Comparison of ENCODE assay signal across 8 cellular contexts in the genomic region with DNA sequence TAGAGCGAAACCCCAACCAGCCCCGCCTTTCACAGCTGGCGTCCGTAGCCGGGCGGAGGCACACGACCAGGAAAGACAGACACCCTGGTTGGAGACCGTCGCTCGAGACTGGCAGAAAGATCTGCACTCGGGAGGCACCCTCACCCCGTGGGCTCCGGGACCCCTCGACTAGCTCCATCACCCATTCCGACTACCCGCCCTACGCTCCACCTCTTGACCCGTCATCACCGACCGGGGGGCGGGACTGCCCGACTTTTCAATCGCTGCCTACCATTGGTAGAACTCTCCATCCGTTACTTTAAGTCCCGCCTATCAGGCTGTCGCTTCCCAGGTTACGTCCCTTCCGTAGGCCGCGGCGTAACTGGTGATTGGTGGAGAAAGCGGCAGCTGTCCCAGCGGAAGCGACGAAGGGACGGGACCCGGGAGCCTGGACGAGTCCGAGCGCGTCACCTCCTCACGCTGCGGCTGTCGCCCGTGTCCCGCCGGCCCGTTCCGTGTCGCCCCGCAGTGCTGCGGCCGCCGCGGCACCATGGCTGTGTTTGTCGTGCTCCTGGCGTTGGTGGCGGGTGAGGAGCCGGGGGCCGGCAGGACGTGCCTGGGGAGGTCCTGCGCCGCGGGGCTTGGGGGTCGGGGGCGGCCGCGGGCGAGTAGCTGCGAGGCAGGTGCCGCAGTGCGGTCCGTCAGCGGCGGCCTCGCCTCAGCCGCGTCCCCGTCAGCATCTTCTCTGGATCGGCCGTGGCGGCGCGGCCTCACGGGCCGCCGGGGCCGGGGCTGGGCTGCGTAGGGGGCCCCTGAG. TPM values are rescaled to one million over a fixed set of nuclear protein-coding genes. Genes with fewer than 3 reads are reported as not detected.
DNase-seq lines count a peak whose midpoint lies in the region; TF ChIP-seq lines count a peak whose summit lies in the region.

A gene with protein sequence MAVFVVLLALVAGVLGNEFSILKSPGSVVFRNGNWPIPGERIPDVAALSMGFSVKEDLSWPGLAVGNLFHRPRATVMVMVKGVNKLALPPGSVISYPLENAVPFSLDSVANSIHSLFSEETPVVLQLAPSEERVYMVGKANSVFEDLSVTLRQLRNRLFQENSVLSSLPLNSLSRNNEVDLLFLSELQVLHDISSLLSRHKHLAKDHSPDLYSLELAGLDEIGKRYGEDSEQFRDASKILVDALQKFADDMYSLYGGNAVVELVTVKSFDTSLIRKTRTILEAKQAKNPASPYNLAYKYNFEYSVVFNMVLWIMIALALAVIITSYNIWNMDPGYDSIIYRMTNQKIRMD (plus strand): TSS at position 434 of the 796 bp plus-strand sequence. CDS start 96 bp downstream, at position 530.

- no peaks in the 10 kb centered on the region for H3K27me3 ChIP-seq in H7 (ENCODE audit: control insufficient read depth, insufficient read depth, low read length)

- H3K4me3 ChIP-seq in H7 (ENCODE audit: insufficient read depth, low read depth, low read length) = peak within 1 kb of the TSS; percentile 81
- H3K4me3 ChIP-seq in fibroblast of the aortic adventitia (ENCODE audit: low read depth, low read length) = peak within 1 kb of the TSS; percentile 81

- H3K36me3 Mint-ChIP-seq in nephron (ENCODE audit: low read depth) = no peaks in the 10 kb centered on the region
- peaks cover 7% of the 10 kb centered on the region for H3K36me3 Mint-ChIP-seq in stimulated activated naive CD8-positive, alpha-beta T cell treated with anti-CD3 and anti-CD28 coated beads, Interleukin-15, Interleukin-2, amounts not matched to agents 100 ng/mL and 50 ng/mL, for 24 hours (ENCODE audit: low read depth)

- DNase-seq in ELF-1 (ENCODE audit: low read depth, low spot score) = peak; percentile 98
- peak; percentile 97 for DNase-seq in H7
- peak; percentile 95 for DNase-seq in M059J (ENCODE audit: low read depth)
- peak; percentile 85 to 87 for DNase-seq in SHP77 (lab: John Stamatoyannopoulos, UW)
- DNase-seq in activated effector memory CD4-positive, alpha-beta T cell treated with anti-CD3 and anti-CD28 coated beads, Interleukin-2, amount 50 U/mL, for 16 hours = peak; percentile 95
- peak; percentile 91 for DNase-seq in fibroblast of the aortic adventitia (ENCODE audit: low read depth)

- H3K36me3 ChIP-seq in H7 (replicated peaks; ENCODE audit: control insufficient read depth, insufficient read depth, low read length) = no peaks in the 10 kb centered on the region

- peaks cover 5% of the 10 kb centered on the region for H3K4me1 Mint-ChIP-seq in nephron
- peaks cover 32% of the 10 kb centered on the region for H3K4me1 Mint-ChIP-seq in stimulated activated naive CD8-positive, alpha-beta T cell treated with anti-CD3 and anti-CD28 coated beads, Interleukin-15, Interleukin-2, amounts not matched to agents 100 ng/mL and 50 ng/mL, for 24 hours (ENCODE audit: low read depth)

- H3K9me3 Mint-ChIP-seq in nephron = peaks cover 2% of the 10 kb centered on the region
- H3K9me3 Mint-ChIP-seq in stimulated activated naive CD8-positive, alpha-beta T cell treated with anti-CD3 and anti-CD28 coated beads, Interleukin-15, Interleukin-2, amounts not matched to agents 100 ng/mL and 50 ng/mL, for 24 hours = no peaks in the 10 kb centered on the region

- peak within 1 kb of the TSS; percentile 88 to 99 (median 92) for H3K4me3 Mint-ChIP-seq in nephron
- peak within 1 kb of the TSS; percentile 86 for H3K4me3 Mint-ChIP-seq in stimulated activated naive CD8-positive, alpha-beta T cell treated with anti-CD3 and anti-CD28 coated beads, Interleukin-15, Interleukin-2, amounts not matched to agents 100 ng/mL and 50 ng/mL, for 24 hours

- no peak for TF ChIP-seq CTCF in fibroblast of the aortic adventitia (IDR thresholded peaks at IDR 0.05; ENCODE audit: insufficient read depth, low read length)
- no peak for TF ChIP-seq CTCF in nephron (IDR thresholded peaks at IDR 0.05; ENCODE audit: unreplicated experiment in 3 of 3)

- no peaks in the 10 kb centered on the region for H3K27me3 Mint-ChIP-seq in nephron (ENCODE audit: low read depth)
- no peaks in the 10 kb centered on the region for H3K27me3 Mint-ChIP-seq in stimulated activated naive CD8-positive, alpha-beta T cell treated with anti-CD3 and anti-CD28 coated beads, Interleukin-15, Interleukin-2, amounts not matched to agents 100 ng/mL and 50 ng/mL, for 24 hours

- H3K27ac Mint-ChIP-seq in nephron = peak within 1 kb of the TSS; percentile 57 to 97 (median 92)
- peak within 1 kb of the TSS; percentile 85 for H3K27ac Mint-ChIP-seq in stimulated activated naive CD8-positive, alpha-beta T cell treated with anti-CD3 and anti-CD28 coated beads, Interleukin-15, Interleukin-2, amounts not matched to agents 100 ng/mL and 50 ng/mL, for 24 hours

RNA-seq across cellular contexts. Expression of the gene that starts here (rescaled TPM):
- total RNA-seq in H7 (2014; rRNA removed; shearing (Covaris generic)) = 112 and 113 TPM in 2 replicates
- 205 and 228 TPM in 2 replicates for total RNA-seq in M059J (2014; rRNA removed; shearing (Covaris generic))
- 113 and 143 TPM in 2 replicates for total RNA-seq in fibroblast of the aortic adventitia (ENCODE audit: low replicate concordance)

Comparison
In these comparisons a context has a peak if more than half of its experiments do, and no peak if none do; other contexts are left out.
1. Peak in every context shown above with its lines: DNase-seq and H3K4me3 ChIP-seq.